ENCODE assay signal across 9 cellular contexts in genomic region chr5:62720036-62720441, GRCh38.
A peak's percentile ranks its signal among the peaks of the same experiment; 100 is the strongest.
DNase-seq lines count a peak whose midpoint lies in the region; ATAC-seq, FAIRE-seq and TF ChIP-seq lines count a peak whose summit lies in the region.
"Had no signal": no experiment of that assay in that cellular context is flagged by ENCODE, and none has a peak within 500 bp of the region (broad histone marks: within the 10 kb centered on the region; RNA-seq: fewer than 3 reads in every experiment).

No MANE protein-coding gene starts in this region.

- intact Hi-C loops in activated naive CD4-positive, alpha-beta T cell treated with anti-CD3 and anti-CD28 coated beads for 36 hours (cut with micrococcal nuclease), result loop anchor here (5.0 kb wide), 1 partner anchor 258 kb away; no protein-coding TSS in a partner anchor

- FAIRE-seq in D721Med (lab: Jason Lieb, UNC), result no peak

- no peaks in the 10 kb centered on the region for H3K9me3 Mint-ChIP-seq in activated naive CD4-positive, alpha-beta T cell treated with anti-CD3 and anti-CD28 coated beads for 36 hours
- H3K9me3 Mint-ChIP-seq: central memory CD8-positive, alpha-beta T cell had no signal

- H3K36me3 Mint-ChIP-seq in activated naive CD4-positive, alpha-beta T cell treated with anti-CD3 and anti-CD28 coated beads for 36 hours (ENCODE audit: low read depth), result no peaks in the 10 kb centered on the region

- no peaks in the 10 kb centered on the region for H3K4me1 Mint-ChIP-seq in activated naive CD4-positive, alpha-beta T cell treated with anti-CD3 and anti-CD28 coated beads for 36 hours (ENCODE audit: low read depth)
- H3K4me1 Mint-ChIP-seq: central memory CD8-positive, alpha-beta T cell had no signal

- CTCF ChIA-PET in activated naive CD4-positive, alpha-beta T cell treated with anti-CD3 and anti-CD28 coated beads for 36 hours (lab: Charles Lee), result interaction anchor here (1.0 kb wide), 1 partner anchor 8 kb away, joined by 4 read pairs; no protein-coding TSS in a partner anchor

- H3K4me3 Mint-ChIP-seq in activated naive CD4-positive, alpha-beta T cell treated with anti-CD3 and anti-CD28 coated beads for 36 hours, result no peak overlapping the region
- H3K4me3 Mint-ChIP-seq: central memory CD8-positive, alpha-beta T cell had no signal

- no peak overlapping the region for H3K27ac Mint-ChIP-seq in activated naive CD4-positive, alpha-beta T cell treated with anti-CD3 and anti-CD28 coated beads for 36 hours

- peak; percentile 30 for DNase-seq in activated naive CD4-positive, alpha-beta T cell treated with anti-CD3 and anti-CD28 coated beads for 36 hours
- no peak for DNase-seq in activated naive CD4-positive, alpha-beta T cell treated with Interleukin-2 at 50 U/mL for 16 hours
- DNase-seq in SK-N-DZ (ENCODE audit: low spot score) (peak; percentile 78), iPS-NIHi7 (ENCODE audit: extremely low spot score) (peak; percentile 80), D721Med (ENCODE audit: insufficient read length, low spot score) (no peak)
- no peak for DNase-seq in activated CD4-positive, alpha-beta T cell treated with anti-CD3 and anti-CD28 coated beads for 1 hour

- peaks cover 4% of the 10 kb centered on the region for H3K27me3 Mint-ChIP-seq in activated naive CD4-positive, alpha-beta T cell treated with anti-CD3 and anti-CD28 coated beads for 36 hours (ENCODE audit: low read depth)

- no peak for TF ChIP-seq CTCF in D721Med (IDR thresholded peaks at IDR 0.05; ENCODE audit: insufficient read depth, missing control alignments)

- peak; percentile 97 for ATAC-seq in GM21367 (IDR thresholded peaks at IDR 0.05; ENCODE audit: unreplicated experiment)
- ATAC-seq in HG03442 (IDR thresholded peaks at IDR 0.05; ENCODE audit: unreplicated experiment), result peak; percentile 99

Comparison
In these comparisons a context has a peak if more than half of its experiments do, and no peak if none do; other contexts are left out.
1. DNase-seq: peak in activated naive CD4-positive, alpha-beta T cell treated with anti-CD3 and anti-CD28 coated beads for 36 hours (single experiment), SK-N-DZ (single experiment) and iPS-NIHi7 (single experiment); none in activated naive CD4-positive, alpha-beta T cell treated with Interleukin-2 at 50 U/mL for 16 hours (single experiment), D721Med (single experiment) and activated CD4-positive, alpha-beta T cell treated with anti-CD3 and anti-CD28 coated beads for 1 hour (single experiment).